20 cellular contexts compared by ENCODE assay signal in genomic region chr3:138404121-138404520, GRCh38. TPM values are rescaled to one million over a fixed set of nuclear protein-coding genes. Genes with fewer than 3 reads are reported as not detected.
"Had no signal": no experiment of that assay in that cellular context is flagged by ENCODE, and none has a peak within 500 bp of the region (broad histone marks: within the 10 kb centered on the region; RNA-seq: fewer than 3 reads in every experiment).

No MANE protein-coding gene starts in this region.

- DNase-seq: KBM-7, MG63, NCI-H1092, NCI-H1436, NCI-H187, NCI-H2029, NCI-H2081 treated with DMSO at 0.1 percent for 48 hours, NCI-H2171, NCI-H226, NCI-H446, NCI-H510A, NCI-H524 treated with DMSO at 0.1 percent for 48 hours, NCI-H69, NCI-H774, Right ventricle myocardium superior, RPMI8226, SIG-M5 had no signal

- H3K36me3 ChIP-seq: MG63 had no signal

- H3K4me3 ChIP-seq: MG63, SJSA1, SK-N-MC had no signal

- H3K27me3 ChIP-seq: MG63, SJSA1 had no signal

- H3K9me3 ChIP-seq: MG63, SJSA1 had no signal

- H3K27ac ChIP-seq: SJSA1, SK-N-MC had no signal

- H3K4me1 ChIP-seq: SJSA1 had no signal

RNA-seq across cellular contexts. Expression of gene ESYT3, which starts 30.3 kb away (rescaled TPM):
- total RNA-seq: HT-29 had no signal
